Comparison of ENCODE assay signal across 29 cellular contexts in genomic region chr1:5884110-5884509, GRCh38.
"Had no signal": no experiment of that assay in that cellular context is flagged by ENCODE, and none has a peak within 500 bp of the region (broad histone marks: within the 10 kb centered on the region; RNA-seq: fewer than 3 reads in every experiment).

No MANE protein-coding gene starts in this region.

- H3K27ac ChIP-seq: ascending aorta, breast epithelium, cardiac muscle cell, coronary artery, dorsolateral prefrontal cortex, heart left ventricle had no signal

- H3K4me3 ChIP-seq: ascending aorta, breast epithelium, cardiac muscle cell, coronary artery, dorsolateral prefrontal cortex, heart left ventricle had no signal

- H3K9me3 ChIP-seq: ascending aorta had no signal

- DNase-seq: activated CD4-positive, alpha-beta memory T cell treated with anti-CD3 and anti-CD28 coated beads for 36 hours; activated CD4-positive, alpha-beta T cell treated with anti-CD3 and anti-CD28 coated beads for 36 hours; activated CD4-positive, alpha-beta T cell treated with anti-CD3 and anti-CD28 coated beads, Interleukin-2, amount 10 ng/mL, durations not matched to agents 24 days and 14 days; activated CD4-positive, CD25-positive, alpha-beta regulatory T cell; activated CD4-positive, CD25-positive, alpha-beta regulatory T cell treated with anti-CD3 and anti-CD28 coated beads, Interleukin-2, amount 50 U/mL, for 72 hours; activated CD8-positive, alpha-beta memory T cell treated with anti-CD3 and anti-CD28 coated beads, Interleukin-2, amount 10 ng/mL, durations not matched to agents 7 days and 5 days; activated CD8-positive, alpha-beta memory T cell treated with anti-CD3 and anti-CD28 coated beads, Interleukin-2, amount 50 U/mL, for 4 hours; activated CD8-positive, alpha-beta T cell treated with anti-CD3 and anti-CD28 coated beads, Interleukin-2, amount 10 ng/mL, durations not matched to agents 7 days and 5 days; activated gamma-delta T cell; activated naive CD4-positive, alpha-beta T cell; activated naive CD4-positive, alpha-beta T cell treated with anti-CD3 and anti-CD28 coated beads, Interleukin-2, amount 10 ng/mL, durations not matched to agents 7 days and 5 days; activated naive CD8-positive, alpha-beta T cell treated with anti-CD3 and anti-CD28 coated beads, Interleukin-2, amount 10 ng/mL, durations not matched to agents 7 days and 5 days; activated T-cell treated with anti-CD3 and anti-CD28 coated beads, Interleukin-2, amount 50 U/mL, for 24 hours; activated T-cell treated with anti-CD3 and anti-CD28 coated beads, Interleukin-2, amount 50 U/mL, for 72 hours; central memory CD4-positive, alpha-beta T cell; cerebellar nuclear complex; dorsolateral prefrontal cortex; effector memory CD4-positive, alpha-beta T cell; endodermal cell; foreskin fibroblast; T1000 had no signal

- H3K27me3 ChIP-seq: ascending aorta, breast epithelium, cardiac muscle cell, dorsolateral prefrontal cortex, heart left ventricle had no signal

- H3K36me3 ChIP-seq: breast epithelium, cardiac muscle cell had no signal

- ATAC-seq: activated CD4-positive, alpha-beta T cell treated with anti-CD3 and anti-CD28 coated beads for 36 hours; activated CD8-positive, alpha-beta memory T cell treated with anti-CD3 and anti-CD28 coated beads, Interleukin-2, amount 10 ng/mL, durations not matched to agents 7 days and 5 days; activated CD8-positive, alpha-beta T cell treated with anti-CD3 and anti-CD28 coated beads, Interleukin-2, amount 10 ng/mL, durations not matched to agents 7 days and 5 days; activated naive CD4-positive, alpha-beta T cell treated with anti-CD3 and anti-CD28 coated beads, Interleukin-2, amount 50 U/mL, for 72 hours; activated T-cell treated with anti-CD3 and anti-CD28 coated beads, Interleukin-2, amount 50 U/mL, for 72 hours; esophagus mucosa had no signal

- FAIRE-seq: frontal cortex had no signal

- H3K4me1 ChIP-seq: ascending aorta, breast epithelium had no signal
